8 cellular contexts compared by ENCODE assay signal in the genomic region with DNA sequence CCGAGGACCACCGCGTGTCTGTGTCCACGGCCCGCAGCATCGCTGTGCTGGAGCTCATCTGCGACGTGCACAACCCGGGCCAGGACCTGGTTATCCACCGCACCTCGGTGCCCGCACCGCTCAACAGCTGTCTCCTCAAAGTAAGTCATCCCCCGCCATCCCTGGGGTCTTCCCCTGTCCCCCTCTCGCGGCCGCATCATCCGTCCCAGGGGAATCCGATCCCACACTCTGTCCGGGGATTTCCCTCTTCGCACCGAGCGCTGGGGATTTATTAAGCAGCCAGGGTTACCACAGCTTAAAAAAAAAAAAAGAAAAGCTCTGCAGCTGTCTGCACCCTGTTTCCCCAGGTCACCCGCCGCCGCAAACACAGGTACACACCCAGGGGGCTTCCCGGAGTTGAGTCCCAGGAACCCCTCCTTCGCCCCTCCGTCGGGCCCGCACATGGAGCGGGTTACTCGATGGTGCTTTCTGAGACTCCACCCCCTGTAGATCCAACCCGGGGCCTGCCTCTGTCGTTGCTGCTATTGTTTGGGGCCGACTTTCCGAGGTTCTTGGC. TPM values are rescaled to one million over a fixed set of nuclear protein-coding genes. Genes with fewer than 3 reads are reported as not detected.
A peak's percentile ranks its signal among the peaks of the same experiment; 100 is the strongest.
DNase-seq lines count a peak whose midpoint lies in the region; TF ChIP-seq lines count a peak whose summit lies in the region.

No MANE protein-coding gene starts in this region.

- H3K36me3 ChIP-seq in neural cell (ENCODE audit: insufficient read depth, low read length) = no peaks in the 10 kb centered on the region
- no peaks in the 10 kb centered on the region for H3K36me3 ChIP-seq in thymus (ENCODE audit: control insufficient read depth, insufficient read depth)

- H3K79me2 ChIP-seq in neural cell (replicated peaks; ENCODE audit: insufficient read depth, low read length) = peaks cover 53% of the 10 kb centered on the region

- TF ChIP-seq RAD21 in neural cell (conservative IDR thresholded peaks at IDR 0.05) = no peak

- H3K9me3 ChIP-seq in neural cell (ENCODE audit: low read length) = no peaks in the 10 kb centered on the region
- no peaks in the 10 kb centered on the region for H3K9me3 ChIP-seq in thymus (ENCODE audit: control insufficient read depth)

- DNase-seq in GM10266 (ENCODE audit: extremely low spot score) (peak; percentile 55), HEK293T (ENCODE audit: extremely low spot score) (peak; percentile 46), NCI-H2171 treated with DMSO at 0.1 percent for 48 hours (lab: John Stamatoyannopoulos, UW) (peak; percentile 49), erythroblast (lab: John Stamatoyannopoulos, UW) (peak; percentile 51 to 58), GM13976 (ENCODE audit: low spot score) (no peak)
- peak; percentile 56 for DNase-seq in activated CD8-positive, alpha-beta memory T cell treated with anti-CD3 and anti-CD28 coated beads, Interleukin-2, amount 50 U/mL, for 4 hours

- CTCF ChIA-PET in HEK293T (lab: Yijun Ruan, JAX) = no interaction called here

- H3K9ac ChIP-seq in neural cell (ENCODE audit: low read length) = peak overlapping the region; percentile 89

- H3K4me1 ChIP-seq in thymus (ENCODE audit: control insufficient read depth, insufficient read depth, low read length) = peaks cover 15% of the 10 kb centered on the region

- H3K27me3 ChIP-seq in neural cell (ENCODE audit: insufficient read depth, low read depth, low read length) = no peaks in the 10 kb centered on the region
- H3K27me3 ChIP-seq in thymus (ENCODE audit: control insufficient read depth, insufficient read depth) = no peaks in the 10 kb centered on the region

- no peak for TF ChIP-seq POLR2A in erythroblast (IDR thresholded peaks at IDR 0.05; ENCODE audit: low read length)

- H4K20me1 ChIP-seq in neural cell (ENCODE audit: insufficient read depth) = no peaks in the 10 kb centered on the region

- H2AFZ ChIP-seq in neural cell (ENCODE audit: low read depth, low read length) = peak overlapping the region; percentile 69

- H3F3A ChIP-seq in neural cell (ENCODE audit: insufficient read depth, low read length, poor library complexity, severe bottlenecking) = no peaks in the 10 kb centered on the region

- no peak for TF ChIP-seq EP300 in neural cell (conservative IDR thresholded peaks at IDR 0.05; ENCODE audit: poor library complexity, severe bottlenecking)

- H3K27ac ChIP-seq in neural cell (ENCODE audit: low read length) = peak overlapping the region; percentile 89
- no peak overlapping the region for H3K27ac ChIP-seq in thymus (ENCODE audit: low read depth)

- H3K4me3 ChIP-seq in neural cell (ENCODE audit: low read length) (peak overlapping the region; percentile 69), thymus (ENCODE audit: low read length) (peak overlapping the region; percentile 60)

- peak overlapping the region; percentile 41 for H3K4me2 ChIP-seq in neural cell (ENCODE audit: low read length)

- no peaks in the 10 kb centered on the region for H3K9me2 ChIP-seq in neural cell (ENCODE audit: insufficient read depth, low read length)

- in situ Hi-C loops in GM13976 (cut with MboI; ENCODE audit: low sequenced_read_pairs, unreplicated experiment) = no loop called here

- POLR2A ChIA-PET in HEK293T (lab: Yijun Ruan, JAX) = interaction anchor here (1.4 to 1.9 kb wide), 3 partner anchors 9 to 129 kb away, joined by 5 to 6 read pairs (median 6); no protein-coding TSS in a partner anchor

- TF ChIP-seq CTCF in GM10266 (IDR thresholded peaks at IDR 0.05; ENCODE audit: control insufficient read depth, insufficient read depth, low read depth, missing control alignments) = no peak
- TF ChIP-seq CTCF in neural cell (IDR thresholded peaks at IDR 0.05; ENCODE audit: poor library complexity, severe bottlenecking) = no peak
- no peak for TF ChIP-seq CTCF in GM13976 (IDR thresholded peaks at IDR 0.05; ENCODE audit: borderline replicate concordance, control extremely low read depth, extremely low read depth, insufficient read depth, missing control alignments)

- 1% methylated on average over 37 of the region's 37 CpGs for whole genome bisulfite sequencing in thymus

TF ChIP-seq in HEK293T, 16 proteins besides CTCF, POLR2A, EP300 and RAD21:
- TF ChIP-seq L3MBTL2 (conservative IDR thresholded peaks at IDR 0.05) (peak; percentile 89), HDGF (IDR thresholded peaks at IDR 0.05; ENCODE audit: borderline replicate concordance) (no peak)
TF ChIP-seq in HEK293T: peak in this region for 1.

TF ChIP-seq in neural cell, 6 proteins besides CTCF, POLR2A, EP300 and RAD21:
- TF ChIP-seq MXI1 (conservative IDR thresholded peaks at IDR 0.05; ENCODE audit: poor library complexity, severe bottlenecking) (peak; percentile 2), SMC3 (conservative IDR thresholded peaks at IDR 0.05; ENCODE audit: poor library complexity) (no peak)
- TF ChIP-seq, protein P1, sequence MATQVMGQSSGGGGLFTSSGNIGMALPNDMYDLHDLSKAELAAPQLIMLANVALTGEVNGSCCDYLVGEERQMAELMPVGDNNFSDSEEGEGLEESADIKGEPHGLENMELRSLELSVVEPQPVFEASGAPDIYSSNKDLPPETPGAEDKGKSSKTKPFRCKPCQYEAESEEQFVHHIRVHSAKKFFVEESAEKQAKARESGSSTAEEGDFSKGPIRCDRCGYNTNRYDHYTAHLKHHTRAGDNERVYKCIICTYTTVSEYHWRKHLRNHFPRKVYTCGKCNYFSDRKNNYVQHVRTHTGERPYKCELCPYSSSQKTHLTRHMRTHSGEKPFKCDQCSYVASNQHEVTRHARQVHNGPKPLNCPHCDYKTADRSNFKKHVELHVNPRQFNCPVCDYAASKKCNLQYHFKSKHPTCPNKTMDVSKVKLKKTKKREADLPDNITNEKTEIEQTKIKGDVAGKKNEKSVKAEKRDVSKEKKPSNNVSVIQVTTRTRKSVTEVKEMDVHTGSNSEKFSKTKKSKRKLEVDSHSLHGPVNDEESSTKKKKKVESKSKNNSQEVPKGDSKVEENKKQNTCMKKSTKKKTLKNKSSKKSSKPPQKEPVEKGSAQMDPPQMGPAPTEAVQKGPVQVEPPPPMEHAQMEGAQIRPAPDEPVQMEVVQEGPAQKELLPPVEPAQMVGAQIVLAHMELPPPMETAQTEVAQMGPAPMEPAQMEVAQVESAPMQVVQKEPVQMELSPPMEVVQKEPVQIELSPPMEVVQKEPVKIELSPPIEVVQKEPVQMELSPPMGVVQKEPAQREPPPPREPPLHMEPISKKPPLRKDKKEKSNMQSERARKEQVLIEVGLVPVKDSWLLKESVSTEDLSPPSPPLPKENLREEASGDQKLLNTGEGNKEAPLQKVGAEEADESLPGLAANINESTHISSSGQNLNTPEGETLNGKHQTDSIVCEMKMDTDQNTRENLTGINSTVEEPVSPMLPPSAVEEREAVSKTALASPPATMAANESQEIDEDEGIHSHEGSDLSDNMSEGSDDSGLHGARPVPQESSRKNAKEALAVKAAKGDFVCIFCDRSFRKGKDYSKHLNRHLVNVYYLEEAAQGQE (IDR thresholded peaks at IDR 0.05; ENCODE audit: borderline replicate concordance) = no peak

RNA-seq across cellular contexts. Expression of a gene that starts 0.6 kb away (rescaled TPM):
- 10.5 and 11.1 TPM in 2 replicates for polyA plus RNA-seq in neural cell
- 34.1 and 40.3 TPM in 2 replicates for polyA minus RNA-seq in neural cell
- 4.7 TPM for polyA plus RNA-seq in thymus

RNA-seq across cellular contexts. Expression of a gene that starts 1.1 kb away (rescaled TPM):
- polyA plus RNA-seq in neural cell (12.8 and 17.9 TPM in 2 replicates), thymus (11.8 TPM)
- polyA minus RNA-seq in neural cell = 14.2 and 14.6 TPM in 2 replicates
